Comparison of ENCODE assay signal across 1 cellular context in the genomic region with DNA sequence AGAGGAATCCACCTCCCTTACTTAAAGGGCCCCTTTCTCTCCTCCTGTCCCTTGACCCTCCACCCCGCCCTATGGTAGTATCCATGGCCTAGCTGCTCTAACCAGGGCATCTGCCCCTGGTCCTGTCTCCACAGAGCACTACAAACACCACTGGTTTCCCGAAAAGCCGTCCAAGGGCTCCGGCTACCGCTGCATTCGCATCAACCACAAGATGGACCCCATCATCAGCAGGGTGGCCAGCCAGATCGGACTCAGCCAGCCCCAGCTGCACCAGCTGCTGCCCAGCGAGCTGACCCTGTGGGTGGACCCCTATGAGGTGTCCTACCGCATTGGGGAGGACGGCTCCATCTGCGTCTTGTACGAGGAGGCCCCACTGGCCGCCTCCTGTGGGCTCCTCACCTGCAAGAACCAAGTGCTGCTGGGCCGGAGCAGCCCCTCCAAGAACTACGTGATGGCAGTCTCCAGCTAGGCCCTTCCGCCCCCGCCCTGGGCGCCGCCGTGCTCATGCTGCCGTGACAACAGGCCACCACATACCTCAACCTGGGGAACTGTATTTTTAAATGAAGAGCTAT.
TF ChIP-seq lines count a peak whose summit lies in the region.

No MANE protein-coding gene starts in this region.

TF ChIP-seq in neural cell, 6 proteins besides CTCF, POLR2A, EP300 and RAD21 (continued from another document):
- TF ChIP-seq, protein P1, sequence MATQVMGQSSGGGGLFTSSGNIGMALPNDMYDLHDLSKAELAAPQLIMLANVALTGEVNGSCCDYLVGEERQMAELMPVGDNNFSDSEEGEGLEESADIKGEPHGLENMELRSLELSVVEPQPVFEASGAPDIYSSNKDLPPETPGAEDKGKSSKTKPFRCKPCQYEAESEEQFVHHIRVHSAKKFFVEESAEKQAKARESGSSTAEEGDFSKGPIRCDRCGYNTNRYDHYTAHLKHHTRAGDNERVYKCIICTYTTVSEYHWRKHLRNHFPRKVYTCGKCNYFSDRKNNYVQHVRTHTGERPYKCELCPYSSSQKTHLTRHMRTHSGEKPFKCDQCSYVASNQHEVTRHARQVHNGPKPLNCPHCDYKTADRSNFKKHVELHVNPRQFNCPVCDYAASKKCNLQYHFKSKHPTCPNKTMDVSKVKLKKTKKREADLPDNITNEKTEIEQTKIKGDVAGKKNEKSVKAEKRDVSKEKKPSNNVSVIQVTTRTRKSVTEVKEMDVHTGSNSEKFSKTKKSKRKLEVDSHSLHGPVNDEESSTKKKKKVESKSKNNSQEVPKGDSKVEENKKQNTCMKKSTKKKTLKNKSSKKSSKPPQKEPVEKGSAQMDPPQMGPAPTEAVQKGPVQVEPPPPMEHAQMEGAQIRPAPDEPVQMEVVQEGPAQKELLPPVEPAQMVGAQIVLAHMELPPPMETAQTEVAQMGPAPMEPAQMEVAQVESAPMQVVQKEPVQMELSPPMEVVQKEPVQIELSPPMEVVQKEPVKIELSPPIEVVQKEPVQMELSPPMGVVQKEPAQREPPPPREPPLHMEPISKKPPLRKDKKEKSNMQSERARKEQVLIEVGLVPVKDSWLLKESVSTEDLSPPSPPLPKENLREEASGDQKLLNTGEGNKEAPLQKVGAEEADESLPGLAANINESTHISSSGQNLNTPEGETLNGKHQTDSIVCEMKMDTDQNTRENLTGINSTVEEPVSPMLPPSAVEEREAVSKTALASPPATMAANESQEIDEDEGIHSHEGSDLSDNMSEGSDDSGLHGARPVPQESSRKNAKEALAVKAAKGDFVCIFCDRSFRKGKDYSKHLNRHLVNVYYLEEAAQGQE (IDR thresholded peaks at IDR 0.05; ENCODE audit: borderline replicate concordance), result no peak
- TF ChIP-seq POLR2AphosphoS5 (IDR thresholded peaks at IDR 0.05), result no peak
- TF ChIP-seq SMC3 (conservative IDR thresholded peaks at IDR 0.05; ENCODE audit: poor library complexity), result no peak
